ENCODE assay signal across 10 cellular contexts in genomic region chr3:16249336-16249735, GRCh38. TPM values are rescaled to one million over a fixed set of nuclear protein-coding genes. Genes with fewer than 3 reads are reported as not detected.
A peak's percentile ranks its signal among the peaks of the same experiment; 100 is the strongest.
DNase-seq lines count a peak whose midpoint lies in the region; ATAC-seq and TF ChIP-seq lines count a peak whose summit lies in the region.
"Had no signal": no experiment of that assay in that cellular context is flagged by ENCODE, and none has a peak within 500 bp of the region (broad histone marks: within the 10 kb centered on the region; RNA-seq: fewer than 3 reads in every experiment).

No MANE protein-coding gene starts in this region.

- H3K27ac ChIP-seq in PC-3 (ENCODE audit: low read length) = no peak overlapping the region
- no peak overlapping the region for H3K27ac ChIP-seq in fibroblast of lung (ENCODE audit: insufficient read depth, low read length)
- H3K27ac ChIP-seq in gastroesophageal sphincter = no peak overlapping the region
- H3K27ac ChIP-seq in naive thymus-derived CD4-positive, alpha-beta T cell (ENCODE audit: low read depth, low read length) = no peak overlapping the region
- no peak overlapping the region for H3K27ac ChIP-seq in adrenal gland
- H3K27ac ChIP-seq: neutrophil had no signal

- TF ChIP-seq POLR2A in gastroesophageal sphincter (IDR thresholded peaks at IDR 0.05) = no peak
- no peak for TF ChIP-seq POLR2A in adrenal gland (IDR thresholded peaks at IDR 0.05)

- no peaks in the 10 kb centered on the region for H3K9me3 Mint-ChIP-seq in naive thymus-derived CD4-positive, alpha-beta T cell

- H3K27me3 Mint-ChIP-seq in naive thymus-derived CD4-positive, alpha-beta T cell = no peaks in the 10 kb centered on the region
- H3K27me3 Mint-ChIP-seq: activated naive CD8-positive, alpha-beta T cell had no signal

- no peak overlapping the region for H3K27ac Mint-ChIP-seq in naive thymus-derived CD4-positive, alpha-beta T cell
- H3K27ac Mint-ChIP-seq: activated naive CD8-positive, alpha-beta T cell had no signal

- no peak overlapping the region for H3K4me3 Mint-ChIP-seq in naive thymus-derived CD4-positive, alpha-beta T cell
- H3K4me3 Mint-ChIP-seq: activated naive CD8-positive, alpha-beta T cell had no signal

- intact Hi-C loops in PC-3 (cut with micrococcal nuclease) (loop anchor here (10.0 kb wide), 1 partner anchor 615 kb away; no protein-coding TSS in a partner anchor), adrenal gland (cut with DNase I) (loop anchor here (2.0 to 10.0 kb wide), 5 partner anchors 72 to 615 kb away; no protein-coding TSS in a partner anchor)
- intact Hi-C loops in naive thymus-derived CD4-positive, alpha-beta T cell (cut with micrococcal nuclease) = loop anchor here in 1 of 2 donors (5.0 kb wide), 1 partner anchor 1142 kb away; no protein-coding TSS in a partner anchor

- no TSS peak for BruUV-seq in PC-3 (replicated peaks; lab: Mats Ljungman, UMichigan)

- H3K4me1 ChIP-seq in PC-3 (ENCODE audit: insufficient read depth, low read length) (peaks cover 17% of the 10 kb centered on the region), fibroblast of lung (ENCODE audit: control insufficient read depth, extremely low read depth, insufficient read depth, low read length) (peaks cover 3% of the 10 kb centered on the region), gastroesophageal sphincter (peaks cover 0 to 7% (median 0%) of the 10 kb centered on the region in 3 donors), adrenal gland (replicated peaks in 1 of 2) (peaks cover 0 to 4% of the 10 kb centered on the region in 2 donors)
- no peaks in the 10 kb centered on the region for H3K4me1 ChIP-seq in naive thymus-derived CD4-positive, alpha-beta T cell (ENCODE audit: control insufficient read depth in 2 of 2, insufficient read depth in 2 of 2, low read length in 2 of 2)

- H3K4me3 ChIP-seq in PC-3 (ENCODE audit: low read length) (no peak overlapping the region), fibroblast of lung (replicated peaks in 1 of 4; ENCODE audit: control extremely low read depth in 1 of 4, insufficient read depth in 1 of 4, low read depth in 3 of 4, low read length in 4 of 4) (no peak overlapping the region), gastroesophageal sphincter (no peak overlapping the region), adrenal gland (no peak overlapping the region)
- H3K4me3 ChIP-seq in naive thymus-derived CD4-positive, alpha-beta T cell (ENCODE audit: low read length) = no peak overlapping the region

- no CpG with 5 or more reads among the region's 3 CpGs for WGBS in gastroesophageal sphincter (ENCODE audit: low coverage in 1 of 2), 2 donors
- WGBS in adrenal gland, 4 donors = 17 to 47% (median 33%) methylated on average over 1 to 3 of the region's 3 CpGs

- no peaks in the 10 kb centered on the region for H3K36me3 ChIP-seq in PC-3 (ENCODE audit: low read depth, low read length)
- no peaks in the 10 kb centered on the region for H3K36me3 ChIP-seq in fibroblast of lung (ENCODE audit: control insufficient read depth, insufficient read depth, low read length)
- no peaks in the 10 kb centered on the region for H3K36me3 ChIP-seq in gastroesophageal sphincter
- H3K36me3 ChIP-seq in naive thymus-derived CD4-positive, alpha-beta T cell (ENCODE audit: control insufficient read depth in 2 of 3, insufficient read depth in 3 of 3, low read length in 3 of 3) = no peaks in the 10 kb centered on the region
- no peaks in the 10 kb centered on the region for H3K36me3 ChIP-seq in adrenal gland (replicated peaks in 1 of 2)
- H3K36me3 ChIP-seq: neutrophil had no signal

- H3K9me3 ChIP-seq in PC-3 (ENCODE audit: low read length) = no peaks in the 10 kb centered on the region
- H3K9me3 ChIP-seq in fibroblast of lung (ENCODE audit: control insufficient read depth, insufficient read depth, low read depth, low read length) = no peaks in the 10 kb centered on the region
- H3K9me3 ChIP-seq in gastroesophageal sphincter = no peaks in the 10 kb centered on the region
- no peaks in the 10 kb centered on the region for H3K9me3 ChIP-seq in naive thymus-derived CD4-positive, alpha-beta T cell (ENCODE audit: control insufficient read depth in 2 of 3, low read length in 3 of 3)
- H3K9me3 ChIP-seq in adrenal gland (replicated peaks in 1 of 3) = no peaks in the 10 kb centered on the region
- H3K9me3 ChIP-seq: neutrophil had no signal

- CTCF ChIA-PET in PC-3 (lab: Charles Lee) = no interaction called here
- CTCF ChIA-PET in naive thymus-derived CD4-positive, alpha-beta T cell (lab: Charles Lee) = no interaction called here

- peak; percentile 27 for DNase-seq in AG08395 (ENCODE audit: low spot score)
- DNase-seq in GM10266 (ENCODE audit: extremely low spot score) = no peak
- DNase-seq in PC-3 = peak; percentile 60
- DNase-seq in fibroblast of lung (ENCODE audit: low read depth in 2 of 2) = peak; percentile 20 to 54
- DNase-seq in naive thymus-derived CD4-positive, alpha-beta T cell = no peak
- DNase-seq in adrenal gland = no peak

- no peaks in the 10 kb centered on the region for H3F3A ChIP-seq in PC-3 (ENCODE audit: low read length, unreplicated experiment)

- TF ChIP-seq EP300 in gastroesophageal sphincter (IDR thresholded peaks at IDR 0.05) = no peak

- H2AFZ ChIP-seq in PC-3 (ENCODE audit: low read length) = no peak overlapping the region
- H2AFZ ChIP-seq in fibroblast of lung (ENCODE audit: low read length) = no peak overlapping the region

- no peaks in the 10 kb centered on the region for H3K9me2 ChIP-seq in PC-3 (replicated peaks; ENCODE audit: low read length)

- H3K4me2 ChIP-seq in PC-3 (ENCODE audit: low read length) (no peak overlapping the region), fibroblast of lung (ENCODE audit: extremely low read depth, insufficient read depth, low read length) (no peak overlapping the region)

- H4K20me1 ChIP-seq in PC-3 (ENCODE audit: low read length) (no peaks in the 10 kb centered on the region), fibroblast of lung (ENCODE audit: control insufficient read depth, extremely low read depth, insufficient read depth, low read length) (no peaks in the 10 kb centered on the region)

- H3K4me1 Mint-ChIP-seq in naive thymus-derived CD4-positive, alpha-beta T cell = peaks cover 0 to 24% (median 8%) of the 10 kb centered on the region in 7 donors

- no peak overlapping the region for H3K9ac ChIP-seq in PC-3 (ENCODE audit: low read length)
- no peak overlapping the region for H3K9ac ChIP-seq in fibroblast of lung (ENCODE audit: insufficient read depth, low read length)

- TF ChIP-seq CTCF in GM10266 (IDR thresholded peaks at IDR 0.05; ENCODE audit: control insufficient read depth, insufficient read depth, low read depth, missing control alignments) (peak; percentile 49), PC-3 (conservative IDR thresholded peaks at IDR 0.05; ENCODE audit: low read depth, low read length) (peak; percentile 82), fibroblast of lung (conservative IDR thresholded peaks at IDR 0.05 in 1 of 2, IDR thresholded peaks at IDR 0.05 in 1 of 2; ENCODE audit: low read depth in 1 of 2, low read length in 2 of 2) (peak; percentile 28 to 58), gastroesophageal sphincter (IDR thresholded peaks at IDR 0.05) (peak in 1 of 4 experiments; percentile 26), adrenal gland (IDR thresholded peaks at IDR 0.05) (peak in 1 of 6 experiments; percentile 11)

- H3K79me2 ChIP-seq in PC-3 (ENCODE audit: low read length) (no peaks in the 10 kb centered on the region), fibroblast of lung (ENCODE audit: control insufficient read depth, insufficient read depth, low read length) (no peaks in the 10 kb centered on the region)

- H3K27me3 ChIP-seq in PC-3 (ENCODE audit: low read length) (no peaks in the 10 kb centered on the region), fibroblast of lung (ENCODE audit: control insufficient read depth, insufficient read depth, low read length) (no peaks in the 10 kb centered on the region), gastroesophageal sphincter (no peaks in the 10 kb centered on the region), adrenal gland (no peaks in the 10 kb centered on the region)
- no peaks in the 10 kb centered on the region for H3K27me3 ChIP-seq in naive thymus-derived CD4-positive, alpha-beta T cell (ENCODE audit: control insufficient read depth in 2 of 2, insufficient read depth in 2 of 2, low read length in 2 of 2)
- H3K27me3 ChIP-seq: neutrophil had no signal

- POLR2A ChIA-PET in PC-3 (lab: Charles Lee; ENCODE audit: unreplicated experiment) = no interaction called here
- POLR2A ChIA-PET in naive thymus-derived CD4-positive, alpha-beta T cell (lab: Charles Lee) = no interaction called here

- ATAC-seq in PC-3 (peak; percentile 34; the same call in 1 of the 2 replicates), gastroesophageal sphincter (no peak), GM19455 (IDR thresholded peaks at IDR 0.05; ENCODE audit: unreplicated experiment) (no peak)
- ATAC-seq in naive thymus-derived CD4-positive, alpha-beta T cell = no peak

- H3K36me3 Mint-ChIP-seq in naive thymus-derived CD4-positive, alpha-beta T cell = no peaks in the 10 kb centered on the region
- H3K36me3 Mint-ChIP-seq: activated naive CD8-positive, alpha-beta T cell had no signal

RNA-seq across cellular contexts. Expression of gene DPH3, which starts 15.4 kb away (rescaled TPM):
- total RNA-seq in PC-3 (2014; rRNA removed) (8.1 and 10.2 TPM in 2 replicates), fibroblast of lung (23.6 and 28.2 TPM in 2 replicates), gastroesophageal sphincter (10 to 100 TPM; 31.4 to 40.0 (median 36.8) TPM), adrenal gland (10 to 100 TPM; 12.9 to 39.7 (median 19.1) TPM)
- polyA plus RNA-seq in fibroblast of lung (22.6 and 28.1 TPM in 2 replicates), adrenal gland (10 to 100 TPM in 1 of 3 donors, 1 to 10 TPM in 2; 6.6 to 42.7 (median 9.4) TPM)
- 25.7 and 29.3 TPM in 2 replicates for polyA plus RNA-seq in fibroblast of lung (2012)
- polyA minus RNA-seq in fibroblast of lung (ENCODE audit: low replicate concordance) = 4.7 and 6.1 TPM in 2 replicates
- 10 to 100 TPM; 12.4 to 23.6 (median 15.7) TPM for total RNA-seq in naive thymus-derived CD4-positive, alpha-beta T cell
- polyA plus RNA-seq in naive thymus-derived CD4-positive, alpha-beta T cell = 10 to 100 TPM; 11.6 to 17.5 TPM

RNA-seq across cellular contexts. Expression of gene OXNAD1, which starts 15.7 kb away (rescaled TPM):
- total RNA-seq in PC-3 (2014; rRNA removed) (17.6 and 20.5 TPM in 2 replicates), fibroblast of lung (7.4 and 10.4 TPM in 2 replicates), gastroesophageal sphincter (10 to 100 TPM; 10.2 to 13.2 (median 12.4) TPM), adrenal gland (10 to 100 TPM in 5 of 8 donors, 1 to 10 TPM in 3; 6.5 to 22.2 (median 11.2) TPM)
- polyA plus RNA-seq in fibroblast of lung (6.4 and 7.8 TPM in 2 replicates), adrenal gland (10 to 100 TPM in 1 of 3 donors, 1 to 10 TPM in 2; 3.6 to 14.8 (median 6.1) TPM)
- polyA plus RNA-seq in fibroblast of lung (2012) = 4.0 and 5.4 TPM in 2 replicates
- 0.94 and 7.4 TPM in 2 replicates for polyA minus RNA-seq in fibroblast of lung (ENCODE audit: low replicate concordance)
- 100 to 1,000 TPM in 4 of 5 experiments, 10 to 100 TPM in 1; 80.3 to 171 (median 152) TPM for total RNA-seq in naive thymus-derived CD4-positive, alpha-beta T cell
- polyA plus RNA-seq in naive thymus-derived CD4-positive, alpha-beta T cell = 100 to 1,000 TPM; 132 to 134 TPM

Comparison
In these comparisons a context has a peak if more than half of its experiments do, and no peak if none do; other contexts are left out.
1. DNase-seq: peak in AG08395 (single experiment), PC-3 (single experiment) and fibroblast of lung (2 of 2); none in GM10266 (single experiment), naive thymus-derived CD4-positive, alpha-beta T cell (0 of 9) and adrenal gland (0 of 7).